1 cellular context compared by ENCODE assay signal in the genomic region with DNA sequence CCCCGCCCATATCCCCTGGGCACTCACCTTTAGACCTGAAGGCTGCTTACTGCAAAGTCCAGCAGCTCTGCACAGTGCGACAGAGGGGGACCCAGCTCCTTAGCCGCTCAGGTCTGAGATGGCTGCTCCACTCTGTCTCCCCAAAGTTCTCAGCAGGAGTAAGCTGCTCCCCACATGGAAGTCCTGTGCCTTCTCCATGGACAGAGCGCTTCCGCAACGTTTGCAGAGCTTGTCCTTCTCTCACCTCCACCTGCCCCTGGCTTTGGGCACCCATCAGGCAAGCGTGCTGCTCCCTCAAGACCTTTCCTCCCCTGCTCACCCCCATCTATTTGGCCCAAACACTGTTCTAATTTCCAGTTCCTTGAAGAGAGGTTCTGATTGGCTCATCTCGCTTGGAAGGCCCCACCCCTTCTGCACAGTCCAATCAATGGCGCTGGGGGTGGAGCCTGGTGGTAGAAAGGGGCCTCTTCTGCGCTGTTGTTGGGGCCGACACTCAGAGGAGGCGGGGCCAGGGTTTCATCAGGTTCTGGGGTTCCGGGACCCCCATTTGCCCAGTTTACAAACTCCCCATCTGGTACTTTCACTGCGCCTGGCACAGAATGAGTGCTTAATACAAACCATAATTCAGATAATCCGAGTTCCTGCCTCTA.
TF ChIP-seq lines count a peak whose summit lies in the region.

No MANE protein-coding gene starts in this region.

TF ChIP-seq in HCT116, 20 proteins besides CTCF, POLR2A, EP300 and RAD21 (continued from another document):
- TF ChIP-seq, protein P1, sequence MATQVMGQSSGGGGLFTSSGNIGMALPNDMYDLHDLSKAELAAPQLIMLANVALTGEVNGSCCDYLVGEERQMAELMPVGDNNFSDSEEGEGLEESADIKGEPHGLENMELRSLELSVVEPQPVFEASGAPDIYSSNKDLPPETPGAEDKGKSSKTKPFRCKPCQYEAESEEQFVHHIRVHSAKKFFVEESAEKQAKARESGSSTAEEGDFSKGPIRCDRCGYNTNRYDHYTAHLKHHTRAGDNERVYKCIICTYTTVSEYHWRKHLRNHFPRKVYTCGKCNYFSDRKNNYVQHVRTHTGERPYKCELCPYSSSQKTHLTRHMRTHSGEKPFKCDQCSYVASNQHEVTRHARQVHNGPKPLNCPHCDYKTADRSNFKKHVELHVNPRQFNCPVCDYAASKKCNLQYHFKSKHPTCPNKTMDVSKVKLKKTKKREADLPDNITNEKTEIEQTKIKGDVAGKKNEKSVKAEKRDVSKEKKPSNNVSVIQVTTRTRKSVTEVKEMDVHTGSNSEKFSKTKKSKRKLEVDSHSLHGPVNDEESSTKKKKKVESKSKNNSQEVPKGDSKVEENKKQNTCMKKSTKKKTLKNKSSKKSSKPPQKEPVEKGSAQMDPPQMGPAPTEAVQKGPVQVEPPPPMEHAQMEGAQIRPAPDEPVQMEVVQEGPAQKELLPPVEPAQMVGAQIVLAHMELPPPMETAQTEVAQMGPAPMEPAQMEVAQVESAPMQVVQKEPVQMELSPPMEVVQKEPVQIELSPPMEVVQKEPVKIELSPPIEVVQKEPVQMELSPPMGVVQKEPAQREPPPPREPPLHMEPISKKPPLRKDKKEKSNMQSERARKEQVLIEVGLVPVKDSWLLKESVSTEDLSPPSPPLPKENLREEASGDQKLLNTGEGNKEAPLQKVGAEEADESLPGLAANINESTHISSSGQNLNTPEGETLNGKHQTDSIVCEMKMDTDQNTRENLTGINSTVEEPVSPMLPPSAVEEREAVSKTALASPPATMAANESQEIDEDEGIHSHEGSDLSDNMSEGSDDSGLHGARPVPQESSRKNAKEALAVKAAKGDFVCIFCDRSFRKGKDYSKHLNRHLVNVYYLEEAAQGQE (IDR thresholded peaks at IDR 0.05; ENCODE audit: low read depth) = no peak
- no peak for TF ChIP-seq ELF1 (IDR thresholded peaks at IDR 0.05; ENCODE audit: borderline replicate concordance, low read depth)
- no peak for TF ChIP-seq EGR1 (IDR thresholded peaks at IDR 0.05; ENCODE audit: low read depth)
- TF ChIP-seq CEBPB (IDR thresholded peaks at IDR 0.05; ENCODE audit: low read depth) = no peak
- no peak for TF ChIP-seq POLR2AphosphoS5 (IDR thresholded peaks at IDR 0.05; ENCODE audit: low read depth, low read length)
- TF ChIP-seq, protein P2, sequence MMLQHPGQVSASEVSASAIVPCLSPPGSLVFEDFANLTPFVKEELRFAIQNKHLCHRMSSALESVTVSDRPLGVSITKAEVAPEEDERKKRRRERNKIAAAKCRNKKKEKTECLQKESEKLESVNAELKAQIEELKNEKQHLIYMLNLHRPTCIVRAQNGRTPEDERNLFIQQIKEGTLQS (IDR thresholded peaks at IDR 0.05) = no peak
- TF ChIP-seq FOSL1 (IDR thresholded peaks at IDR 0.05; ENCODE audit: low read depth) = no peak
- no peak for TF ChIP-seq SP1 (IDR thresholded peaks at IDR 0.05; ENCODE audit: low read depth)
- TF ChIP-seq, protein P3, sequence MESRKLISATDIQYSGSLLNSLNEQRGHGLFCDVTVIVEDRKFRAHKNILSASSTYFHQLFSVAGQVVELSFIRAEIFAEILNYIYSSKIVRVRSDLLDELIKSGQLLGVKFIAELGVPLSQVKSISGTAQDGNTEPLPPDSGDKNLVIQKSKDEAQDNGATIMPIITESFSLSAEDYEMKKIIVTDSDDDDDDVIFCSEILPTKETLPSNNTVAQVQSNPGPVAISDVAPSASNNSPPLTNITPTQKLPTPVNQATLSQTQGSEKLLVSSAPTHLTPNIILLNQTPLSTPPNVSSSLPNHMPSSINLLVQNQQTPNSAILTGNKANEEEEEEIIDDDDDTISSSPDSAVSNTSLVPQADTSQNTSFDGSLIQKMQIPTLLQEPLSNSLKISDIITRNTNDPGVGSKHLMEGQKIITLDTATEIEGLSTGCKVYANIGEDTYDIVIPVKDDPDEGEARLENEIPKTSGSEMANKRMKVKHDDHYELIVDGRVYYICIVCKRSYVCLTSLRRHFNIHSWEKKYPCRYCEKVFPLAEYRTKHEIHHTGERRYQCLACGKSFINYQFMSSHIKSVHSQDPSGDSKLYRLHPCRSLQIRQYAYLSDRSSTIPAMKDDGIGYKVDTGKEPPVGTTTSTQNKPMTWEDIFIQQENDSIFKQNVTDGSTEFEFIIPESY (IDR thresholded peaks at IDR 0.05; ENCODE audit: extremely low read depth, insufficient replicate concordance, low read length) = no peak
